In genomic region chr22:42444060-42444904, GRCh38 we compare ENCODE assay signal across 8 cellular contexts. TPM values are rescaled to one million over a fixed set of nuclear protein-coding genes. Genes with fewer than 3 reads are reported as not detected.
DNase-seq lines count a peak whose midpoint lies in the region; ATAC-seq and TF ChIP-seq lines count a peak whose summit lies in the region.

No MANE protein-coding gene starts in this region.

- H3F3A ChIP-seq in neural cell (ENCODE audit: insufficient read depth, low read length, poor library complexity, severe bottlenecking): no peaks in the 10 kb centered on the region

- no peaks in the 10 kb centered on the region for H3K9me3 ChIP-seq in neural cell (ENCODE audit: low read length)

- POLR2A ChIA-PET in RWPE1 (lab: Yijun Ruan, JAX; ENCODE audit: low non-redundant PET): no interaction called here

- H3K9me2 ChIP-seq in neural cell (ENCODE audit: insufficient read depth, low read length): no peaks in the 10 kb centered on the region

- TF ChIP-seq EP300 in Ishikawa (IDR thresholded peaks at IDR 0.05; ENCODE audit: borderline replicate concordance) (no peak), neural cell (conservative IDR thresholded peaks at IDR 0.05; ENCODE audit: poor library complexity, severe bottlenecking) (peak; percentile 61)

- H2AFZ ChIP-seq in neural cell (ENCODE audit: low read depth, low read length): peak overlapping the region; percentile 94

- no peaks in the 10 kb centered on the region for H4K20me1 ChIP-seq in neural cell (ENCODE audit: insufficient read depth)

- H3K27ac ChIP-seq in RWPE1 (peak overlapping the region; percentile 30), neural cell (ENCODE audit: low read length) (peak overlapping the region; percentile 98)

- peak overlapping the region; percentile 89 for H3K9ac ChIP-seq in neural cell (ENCODE audit: low read length)

- CTCF ChIA-PET in RWPE1 (lab: Yijun Ruan, JAX): interaction anchor here (0.5 to 1.5 kb wide), 13 partner anchors 11 to 653 kb away, joined by 3 to 5 read pairs (median 4); no protein-coding TSS in a partner anchor

- peak; percentile 51 for ATAC-seq in stimulated activated naive CD8-positive, alpha-beta T cell treated with anti-CD3 and anti-CD28 coated beads, Interleukin-15, Interleukin-2, amounts not matched to agents 100 U/mL and 50 U/mL, for 24 hours
- ATAC-seq in GM19023 (IDR thresholded peaks at IDR 0.05; ENCODE audit: unreplicated experiment): no peak

- H3K36me3 ChIP-seq in neural cell (ENCODE audit: insufficient read depth, low read length): no peaks in the 10 kb centered on the region

- H3K27me3 ChIP-seq in neural cell (ENCODE audit: insufficient read depth, low read depth, low read length): no peaks in the 10 kb centered on the region

- TF ChIP-seq RAD21 in Ishikawa (IDR thresholded peaks at IDR 0.05; ENCODE audit: low read depth): peak; percentile 80
- TF ChIP-seq RAD21 in neural cell (conservative IDR thresholded peaks at IDR 0.05): peak; percentile 89

- peak overlapping the region; percentile 100 for H3K4me2 ChIP-seq in neural cell (ENCODE audit: low read length)

- H3K4me3 ChIP-seq in fibroblast of villous mesenchyme (ENCODE audit: low read depth, low read length) (peak overlapping the region; percentile 52), neural cell (ENCODE audit: low read length) (peak overlapping the region; percentile 65)

- TF ChIP-seq CTCF in RWPE1 (conservative IDR thresholded peaks at IDR 0.05; ENCODE audit: low read depth) (peak; percentile 80), fibroblast of villous mesenchyme (IDR thresholded peaks at IDR 0.05; ENCODE audit: insufficient read depth, low read depth, low read length) (peak; percentile 78), neural cell (IDR thresholded peaks at IDR 0.05; ENCODE audit: poor library complexity, severe bottlenecking) (peak; percentile 89)

- DNase-seq in DMS114 treated with DMSO at 0.1 percent for 48 hours (lab: John Stamatoyannopoulos, UW; ENCODE audit: unreplicated experiment) (peak; percentile 29), RWPE1 (ENCODE audit: low spot score) (peak; percentile 43), activated gamma-delta T cell (lab: John Stamatoyannopoulos, UW) (peak; percentile 52), fibroblast of villous mesenchyme (ENCODE audit: low read depth) (peak; percentile 93)
- DNase-seq in stimulated activated naive CD8-positive, alpha-beta T cell treated with anti-CD3 and anti-CD28 coated beads, Interleukin-15, Interleukin-2, amounts not matched to agents 100 U/mL and 50 U/mL, for 24 hours: peak; percentile 80

- no peaks in the 10 kb centered on the region for H3K79me2 ChIP-seq in neural cell (replicated peaks; ENCODE audit: insufficient read depth, low read length)

TF ChIP-seq in Ishikawa, 13 proteins besides CTCF, POLR2A, EP300 and RAD21 (continues in another document):
- TF ChIP-seq ZBTB7A (IDR thresholded peaks at IDR 0.05; ENCODE audit: low read depth) (peak; percentile 94), NFIC (IDR thresholded peaks at IDR 0.05) (peak; percentile 22; the same call in 1 of the 2 replicates), FOXM1 (IDR thresholded peaks at IDR 0.05; ENCODE audit: borderline replicate concordance, low read depth) (no peak), TEAD4 (IDR thresholded peaks at IDR 0.05) (no peak), CREB1 (IDR thresholded peaks at IDR 0.05; ENCODE audit: low read depth) (no peak), EGR1 (IDR thresholded peaks at IDR 0.05) (0 out of 2 replicates have a peak, but pooled peaks have one; percentile 41), CEBPB (IDR thresholded peaks at IDR 0.05) (peak; percentile 87), TAF1 (IDR thresholded peaks at IDR 0.05; ENCODE audit: low read depth) (peak; percentile 59)
- TF ChIP-seq, protein P1, sequence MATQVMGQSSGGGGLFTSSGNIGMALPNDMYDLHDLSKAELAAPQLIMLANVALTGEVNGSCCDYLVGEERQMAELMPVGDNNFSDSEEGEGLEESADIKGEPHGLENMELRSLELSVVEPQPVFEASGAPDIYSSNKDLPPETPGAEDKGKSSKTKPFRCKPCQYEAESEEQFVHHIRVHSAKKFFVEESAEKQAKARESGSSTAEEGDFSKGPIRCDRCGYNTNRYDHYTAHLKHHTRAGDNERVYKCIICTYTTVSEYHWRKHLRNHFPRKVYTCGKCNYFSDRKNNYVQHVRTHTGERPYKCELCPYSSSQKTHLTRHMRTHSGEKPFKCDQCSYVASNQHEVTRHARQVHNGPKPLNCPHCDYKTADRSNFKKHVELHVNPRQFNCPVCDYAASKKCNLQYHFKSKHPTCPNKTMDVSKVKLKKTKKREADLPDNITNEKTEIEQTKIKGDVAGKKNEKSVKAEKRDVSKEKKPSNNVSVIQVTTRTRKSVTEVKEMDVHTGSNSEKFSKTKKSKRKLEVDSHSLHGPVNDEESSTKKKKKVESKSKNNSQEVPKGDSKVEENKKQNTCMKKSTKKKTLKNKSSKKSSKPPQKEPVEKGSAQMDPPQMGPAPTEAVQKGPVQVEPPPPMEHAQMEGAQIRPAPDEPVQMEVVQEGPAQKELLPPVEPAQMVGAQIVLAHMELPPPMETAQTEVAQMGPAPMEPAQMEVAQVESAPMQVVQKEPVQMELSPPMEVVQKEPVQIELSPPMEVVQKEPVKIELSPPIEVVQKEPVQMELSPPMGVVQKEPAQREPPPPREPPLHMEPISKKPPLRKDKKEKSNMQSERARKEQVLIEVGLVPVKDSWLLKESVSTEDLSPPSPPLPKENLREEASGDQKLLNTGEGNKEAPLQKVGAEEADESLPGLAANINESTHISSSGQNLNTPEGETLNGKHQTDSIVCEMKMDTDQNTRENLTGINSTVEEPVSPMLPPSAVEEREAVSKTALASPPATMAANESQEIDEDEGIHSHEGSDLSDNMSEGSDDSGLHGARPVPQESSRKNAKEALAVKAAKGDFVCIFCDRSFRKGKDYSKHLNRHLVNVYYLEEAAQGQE (IDR thresholded peaks at IDR 0.05; ENCODE audit: low read depth): no peak
- TF ChIP-seq, protein P2, sequence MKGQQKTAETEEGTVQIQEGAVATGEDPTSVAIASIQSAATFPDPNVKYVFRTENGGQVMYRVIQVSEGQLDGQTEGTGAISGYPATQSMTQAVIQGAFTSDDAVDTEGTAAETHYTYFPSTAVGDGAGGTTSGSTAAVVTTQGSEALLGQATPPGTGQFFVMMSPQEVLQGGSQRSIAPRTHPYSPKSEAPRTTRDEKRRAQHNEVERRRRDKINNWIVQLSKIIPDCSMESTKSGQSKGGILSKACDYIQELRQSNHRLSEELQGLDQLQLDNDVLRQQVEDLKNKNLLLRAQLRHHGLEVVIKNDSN (IDR thresholded peaks at IDR 0.05): no peak
- TF ChIP-seq, protein P3, sequence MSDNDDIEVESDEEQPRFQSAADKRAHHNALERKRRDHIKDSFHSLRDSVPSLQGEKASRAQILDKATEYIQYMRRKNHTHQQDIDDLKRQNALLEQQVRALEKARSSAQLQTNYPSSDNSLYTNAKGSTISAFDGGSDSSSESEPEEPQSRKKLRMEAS (IDR thresholded peaks at IDR 0.05): peak; percentile 80

TF ChIP-seq in neural cell, 6 proteins besides CTCF, POLR2A, EP300 and RAD21:
- TF ChIP-seq, protein P1 (IDR thresholded peaks at IDR 0.05; ENCODE audit: borderline replicate concordance): peak; percentile 68
- TF ChIP-seq POLR2AphosphoS5 (IDR thresholded peaks at IDR 0.05) (peak; percentile 36), MXI1 (conservative IDR thresholded peaks at IDR 0.05; ENCODE audit: poor library complexity, severe bottlenecking) (peak; percentile 35), EZH2 (IDR thresholded peaks at IDR 0.05; ENCODE audit: borderline replicate concordance, insufficient read depth, low read length, poor library complexity, severe bottlenecking) (no peak), SMC3 (conservative IDR thresholded peaks at IDR 0.05; ENCODE audit: poor library complexity) (peak; percentile 87), TAF1 (IDR thresholded peaks at IDR 0.05; ENCODE audit: low read depth) (peak; percentile 76)
TF ChIP-seq in neural cell: peak in this region for 5.

RNA-seq across cellular contexts. Expression of gene NFAM1, which starts 12.1 kb away (rescaled TPM):
- not detected in 2 replicates for total RNA-seq in fibroblast of villous mesenchyme
- polyA plus RNA-seq in neural cell: 0.05 TPM in 1 of 2 replicates, not detected in the other
- 0.23 and 0.24 TPM in 2 replicates for polyA minus RNA-seq in neural cell

Comparison
In these comparisons a context has a peak if more than half of its experiments do, and no peak if none do; other contexts are left out.
1. DNase-seq: peak in every context shown above with its lines; median percentile 93 in fibroblast of villous mesenchyme; 80 in stimulated activated naive CD8-positive, alpha-beta T cell treated with anti-CD3 and anti-CD28 coated beads, Interleukin-15, Interleukin-2, amounts not matched to agents 100 U/mL and 50 U/mL, for 24 hours; 52 in activated gamma-delta T cell; 43 in RWPE1; 29 in DMS114 treated with DMSO at 0.1 percent for 48 hours.